14 cellular contexts compared by ENCODE assay signal in genomic region chr4:102631616-102632015, GRCh38.
"Had no signal": no experiment of that assay in that cellular context is flagged by ENCODE, and none has a peak within 500 bp of the region (broad histone marks: within the 10 kb centered on the region; RNA-seq: fewer than 3 reads in every experiment).

No MANE protein-coding gene starts in this region.

- H3K4me3 Mint-ChIP-seq: activated CD4-positive, alpha-beta T cell treated with anti-CD3 and anti-CD28 coated beads, Interleukin-2, amount 10 ng/mL, durations not matched to agents 24 days and 14 days; T-helper 1 cell treated with Interleukin-12 subunit alpha and Interleukin-12 subunit beta and Interleukin-4 antibody, amounts not matched to agents 30 μg/mL and 1 μg/mL, for 36 hours had no signal

- H3K27me3 ChIP-seq: adrenal gland, cardiac muscle cell, dorsolateral prefrontal cortex, esophagus muscularis mucosa, pancreas, stomach had no signal

- H3K27ac Mint-ChIP-seq: T-helper 1 cell treated with Interleukin-12 subunit alpha and Interleukin-12 subunit beta and Interleukin-4 antibody, amounts not matched to agents 30 μg/mL and 1 μg/mL, for 36 hours had no signal

- H3K9me3 ChIP-seq: adrenal gland, esophagus muscularis mucosa, pancreas, stomach, thoracic aorta had no signal

- H3K9me3 Mint-ChIP-seq: activated CD4-positive, alpha-beta T cell treated with anti-CD3 and anti-CD28 coated beads, Interleukin-2, amount 10 ng/mL, durations not matched to agents 24 days and 14 days; T-helper 1 cell treated with Interleukin-12 subunit alpha and Interleukin-12 subunit beta and Interleukin-4 antibody, amounts not matched to agents 30 μg/mL and 1 μg/mL, for 36 hours had no signal

- H3K27me3 Mint-ChIP-seq: activated CD4-positive, alpha-beta T cell treated with anti-CD3 and anti-CD28 coated beads, Interleukin-2, amount 10 ng/mL, durations not matched to agents 24 days and 14 days had no signal

- H3K4me1 ChIP-seq: adrenal gland, esophagus muscularis mucosa, pancreas had no signal

- H3K4me3 ChIP-seq: adrenal gland, cardiac muscle cell, dorsolateral prefrontal cortex, esophagus muscularis mucosa, pancreas, stomach, thoracic aorta had no signal

- DNase-seq: activated CD4-positive, alpha-beta T cell treated with anti-CD3 and anti-CD28 coated beads, Interleukin-2, amount 10 ng/mL, durations not matched to agents 24 days and 14 days; activated naive CD4-positive, alpha-beta T cell treated with Interleukin-2 at 50 U/mL for 16 hours; activated T-cell treated with anti-CD3 and anti-CD28 coated beads for 4 hours; adrenal gland; dorsolateral prefrontal cortex; hippocampal formation; pancreas; stimulated activated CD4-positive, alpha-beta T cell treated with anti-CD3 and anti-CD28 coated beads, Interleukin-12 subunit alpha, Interleukin-12 subunit beta, amount 100 ng/mL, for 4 hours; stimulated activated CD4-positive, alpha-beta T cell treated with anti-CD3 and anti-CD28 coated beads, Interleukin-2, amount 100 ng/mL, for 24 hours; stomach had no signal

- H3K27ac ChIP-seq: adrenal gland, cardiac muscle cell, dorsolateral prefrontal cortex, pancreas, stomach, thoracic aorta had no signal
